In genomic region chr3:31275038-31275562, GRCh38 we compare ENCODE assay signal across 1 cellular context.
A peak's percentile ranks its signal among the peaks of the same experiment; 100 is the strongest.
TF ChIP-seq lines count a peak whose summit lies in the region.

No MANE protein-coding gene starts in this region.

TF ChIP-seq in HepG2, 621 proteins besides CTCF, POLR2A, EP300 and RAD21 (continued from another document and continues in another):
- no peak for TF ChIP-seq AKAP8 (CRISPR knock-in tag; IDR thresholded peaks at IDR 0.05)
- TF ChIP-seq KAT2B (IDR thresholded peaks at IDR 0.05; ENCODE audit: borderline replicate concordance, low read depth, low read length), result no peak
- no peak for TF ChIP-seq HNF4G (IDR thresholded peaks at IDR 0.05; ENCODE audit: borderline replicate concordance, low read depth, low read length)
- no peak for TF ChIP-seq HNF4G (CRISPR knock-in tag; IDR thresholded peaks at IDR 0.05; ENCODE audit: borderline replicate concordance, low read depth)
- 0 out of 2 replicates have a peak, but pooled peaks have one; percentile 21 for TF ChIP-seq HOMEZ (CRISPR knock-in tag; IDR thresholded peaks at IDR 0.05; ENCODE audit: low read depth)
- no peak for TF ChIP-seq ZNF616 (CRISPR knock-in tag; IDR thresholded peaks at IDR 0.05; ENCODE audit: low read depth)
- peak; percentile 59; the same call in 1 of the 2 replicates for TF ChIP-seq SALL1 (CRISPR knock-in tag; IDR thresholded peaks at IDR 0.05)
- TF ChIP-seq ETV5 (CRISPR knock-in tag; IDR thresholded peaks at IDR 0.05; ENCODE audit: borderline replicate concordance), result no peak
- TF ChIP-seq TOPORS (CRISPR knock-in tag; IDR thresholded peaks at IDR 0.05), result no peak
- no peak for TF ChIP-seq ZFP62 (CRISPR knock-in tag; IDR thresholded peaks at IDR 0.05)
- no peak for TF ChIP-seq ETV6 (CRISPR knock-in tag; conservative IDR thresholded peaks at IDR 0.05)
- TF ChIP-seq, protein P1, sequence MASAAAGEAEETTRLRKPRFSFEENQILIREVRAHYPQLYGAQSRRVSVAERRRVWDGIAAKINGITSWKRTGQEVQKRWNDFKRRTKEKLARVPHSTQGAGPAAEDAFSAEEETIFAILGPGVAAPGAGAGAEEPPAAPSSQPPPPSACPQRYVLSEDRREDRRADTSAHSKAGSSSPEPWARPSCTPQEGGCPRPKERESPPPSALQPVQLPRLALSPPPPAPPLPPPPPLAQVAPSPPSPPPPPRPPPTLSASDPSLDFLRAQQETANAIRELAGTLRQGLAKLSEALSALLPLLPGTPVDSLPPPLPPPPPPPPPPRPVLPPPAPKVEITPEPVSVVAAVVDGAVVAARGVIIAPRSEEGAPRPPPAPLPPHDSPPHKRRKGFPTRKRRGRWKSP (CRISPR knock-in tag; IDR thresholded peaks at IDR 0.05), result peak; percentile 45; the same call in 1 of the 2 replicates
- peak; percentile 48; the same call in 1 of the 2 replicates for TF ChIP-seq ISL2 (CRISPR knock-in tag; IDR thresholded peaks at IDR 0.05)
- TF ChIP-seq THAP7 (CRISPR knock-in tag; IDR thresholded peaks at IDR 0.05), result no peak
- no peak for TF ChIP-seq DMAP1 (CRISPR knock-in tag; IDR thresholded peaks at IDR 0.05)
- no peak for TF ChIP-seq ZNF576 (CRISPR knock-in tag; IDR thresholded peaks at IDR 0.05)
- TF ChIP-seq ZNF570 (CRISPR knock-in tag; IDR thresholded peaks at IDR 0.05; ENCODE audit: borderline replicate concordance), result no peak
- TF ChIP-seq ZBTB25 (CRISPR knock-in tag; IDR thresholded peaks at IDR 0.05), result peak; percentile 58; the same call in 1 of the 2 replicates
- no peak for TF ChIP-seq ZNF580 (CRISPR knock-in tag; IDR thresholded peaks at IDR 0.05; ENCODE audit: borderline replicate concordance, low read depth)
- TF ChIP-seq JUN (CRISPR knock-in tag; IDR thresholded peaks at IDR 0.05), result no peak
- TF ChIP-seq ISX (CRISPR knock-in tag; conservative IDR thresholded peaks at IDR 0.05), result no peak
- TF ChIP-seq NCOA2 (CRISPR knock-in tag; IDR thresholded peaks at IDR 0.05), result peak; percentile 77
- peak; percentile 81 for TF ChIP-seq HMG20A (CRISPR knock-in tag; IDR thresholded peaks at IDR 0.05; ENCODE audit: borderline replicate concordance)
- TF ChIP-seq ZNF652 (CRISPR knock-in tag; IDR thresholded peaks at IDR 0.05; ENCODE audit: borderline replicate concordance, low read depth), result no peak
- no peak for TF ChIP-seq ZFP91 (CRISPR knock-in tag; IDR thresholded peaks at IDR 0.05; ENCODE audit: borderline replicate concordance)
- no peak for TF ChIP-seq ZNF232 (CRISPR knock-in tag; IDR thresholded peaks at IDR 0.05; ENCODE audit: borderline replicate concordance)
- peak; percentile 54; the same call in 1 of the 2 replicates for TF ChIP-seq SOX5 (CRISPR knock-in tag; IDR thresholded peaks at IDR 0.05; ENCODE audit: borderline replicate concordance)
- TF ChIP-seq, protein P2, sequence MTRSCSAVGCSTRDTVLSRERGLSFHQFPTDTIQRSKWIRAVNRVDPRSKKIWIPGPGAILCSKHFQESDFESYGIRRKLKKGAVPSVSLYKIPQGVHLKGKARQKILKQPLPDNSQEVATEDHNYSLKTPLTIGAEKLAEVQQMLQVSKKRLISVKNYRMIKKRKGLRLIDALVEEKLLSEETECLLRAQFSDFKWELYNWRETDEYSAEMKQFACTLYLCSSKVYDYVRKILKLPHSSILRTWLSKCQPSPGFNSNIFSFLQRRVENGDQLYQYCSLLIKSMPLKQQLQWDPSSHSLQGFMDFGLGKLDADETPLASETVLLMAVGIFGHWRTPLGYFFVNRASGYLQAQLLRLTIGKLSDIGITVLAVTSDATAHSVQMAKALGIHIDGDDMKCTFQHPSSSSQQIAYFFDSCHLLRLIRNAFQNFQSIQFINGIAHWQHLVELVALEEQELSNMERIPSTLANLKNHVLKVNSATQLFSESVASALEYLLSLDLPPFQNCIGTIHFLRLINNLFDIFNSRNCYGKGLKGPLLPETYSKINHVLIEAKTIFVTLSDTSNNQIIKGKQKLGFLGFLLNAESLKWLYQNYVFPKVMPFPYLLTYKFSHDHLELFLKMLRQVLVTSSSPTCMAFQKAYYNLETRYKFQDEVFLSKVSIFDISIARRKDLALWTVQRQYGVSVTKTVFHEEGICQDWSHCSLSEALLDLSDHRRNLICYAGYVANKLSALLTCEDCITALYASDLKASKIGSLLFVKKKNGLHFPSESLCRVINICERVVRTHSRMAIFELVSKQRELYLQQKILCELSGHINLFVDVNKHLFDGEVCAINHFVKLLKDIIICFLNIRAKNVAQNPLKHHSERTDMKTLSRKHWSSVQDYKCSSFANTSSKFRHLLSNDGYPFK (CRISPR knock-in tag; IDR thresholded peaks at IDR 0.05; ENCODE audit: borderline replicate concordance), result no peak
- 0 out of 2 replicates have a peak, but pooled peaks have one; percentile 52 for TF ChIP-seq PPARG (CRISPR knock-in tag; conservative IDR thresholded peaks at IDR 0.05)
- TF ChIP-seq ZNF205 (CRISPR knock-in tag; IDR thresholded peaks at IDR 0.05), result 0 out of 2 replicates have a peak, but pooled peaks have one; percentile 22
- TF ChIP-seq, protein P3, sequence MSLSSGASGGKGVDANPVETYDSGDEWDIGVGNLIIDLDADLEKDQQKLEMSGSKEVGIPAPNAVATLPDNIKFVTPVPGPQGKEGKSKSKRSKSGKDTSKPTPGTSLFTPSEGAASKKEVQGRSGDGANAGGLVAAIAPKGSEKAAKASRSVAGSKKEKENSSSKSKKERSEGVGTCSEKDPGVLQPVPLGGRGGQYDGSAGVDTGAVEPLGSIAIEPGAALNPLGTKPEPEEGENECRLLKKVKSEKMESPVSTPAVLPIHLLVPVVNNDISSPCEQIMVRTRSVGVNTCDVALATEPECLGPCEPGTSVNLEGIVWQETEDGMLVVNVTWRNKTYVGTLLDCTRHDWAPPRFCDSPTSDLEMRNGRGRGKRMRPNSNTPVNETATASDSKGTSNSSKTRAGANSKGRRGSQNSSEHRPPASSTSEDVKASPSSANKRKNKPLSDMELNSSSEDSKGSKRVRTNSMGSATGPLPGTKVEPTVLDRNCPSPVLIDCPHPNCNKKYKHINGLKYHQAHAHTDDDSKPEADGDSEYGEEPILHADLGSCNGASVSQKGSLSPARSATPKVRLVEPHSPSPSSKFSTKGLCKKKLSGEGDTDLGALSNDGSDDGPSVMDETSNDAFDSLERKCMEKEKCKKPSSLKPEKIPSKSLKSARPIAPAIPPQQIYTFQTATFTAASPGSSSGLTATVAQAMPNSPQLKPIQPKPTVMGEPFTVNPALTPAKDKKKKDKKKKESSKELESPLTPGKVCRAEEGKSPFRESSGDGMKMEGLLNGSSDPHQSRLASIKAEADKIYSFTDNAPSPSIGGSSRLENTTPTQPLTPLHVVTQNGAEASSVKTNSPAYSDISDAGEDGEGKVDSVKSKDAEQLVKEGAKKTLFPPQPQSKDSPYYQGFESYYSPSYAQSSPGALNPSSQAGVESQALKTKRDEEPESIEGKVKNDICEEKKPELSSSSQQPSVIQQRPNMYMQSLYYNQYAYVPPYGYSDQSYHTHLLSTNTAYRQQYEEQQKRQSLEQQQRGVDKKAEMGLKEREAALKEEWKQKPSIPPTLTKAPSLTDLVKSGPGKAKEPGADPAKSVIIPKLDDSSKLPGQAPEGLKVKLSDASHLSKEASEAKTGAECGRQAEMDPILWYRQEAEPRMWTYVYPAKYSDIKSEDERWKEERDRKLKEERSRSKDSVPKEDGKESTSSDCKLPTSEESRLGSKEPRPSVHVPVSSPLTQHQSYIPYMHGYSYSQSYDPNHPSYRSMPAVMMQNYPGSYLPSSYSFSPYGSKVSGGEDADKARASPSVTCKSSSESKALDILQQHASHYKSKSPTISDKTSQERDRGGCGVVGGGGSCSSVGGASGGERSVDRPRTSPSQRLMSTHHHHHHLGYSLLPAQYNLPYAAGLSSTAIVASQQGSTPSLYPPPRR (CRISPR knock-in tag; IDR thresholded peaks at IDR 0.05; ENCODE audit: borderline replicate concordance), result no peak
- TF ChIP-seq MEF2D (CRISPR knock-in tag; IDR thresholded peaks at IDR 0.05), result no peak
- no peak for TF ChIP-seq ZNF709 (CRISPR knock-in tag; IDR thresholded peaks at IDR 0.05)
- no peak for TF ChIP-seq SOX6 (IDR thresholded peaks at IDR 0.05)
- TF ChIP-seq SOX6 (CRISPR knock-in tag; IDR thresholded peaks at IDR 0.05), result peak; percentile 80
- TF ChIP-seq CREM (IDR thresholded peaks at IDR 0.05), result peak; percentile 59
- no peak for TF ChIP-seq CREM (CRISPR knock-in tag; IDR thresholded peaks at IDR 0.05)
- TF ChIP-seq TIGD3 (CRISPR knock-in tag; IDR thresholded peaks at IDR 0.05; ENCODE audit: borderline replicate concordance), result no peak
- TF ChIP-seq SIX4 (CRISPR knock-in tag; IDR thresholded peaks at IDR 0.05), result no peak
- TF ChIP-seq, protein P4, sequence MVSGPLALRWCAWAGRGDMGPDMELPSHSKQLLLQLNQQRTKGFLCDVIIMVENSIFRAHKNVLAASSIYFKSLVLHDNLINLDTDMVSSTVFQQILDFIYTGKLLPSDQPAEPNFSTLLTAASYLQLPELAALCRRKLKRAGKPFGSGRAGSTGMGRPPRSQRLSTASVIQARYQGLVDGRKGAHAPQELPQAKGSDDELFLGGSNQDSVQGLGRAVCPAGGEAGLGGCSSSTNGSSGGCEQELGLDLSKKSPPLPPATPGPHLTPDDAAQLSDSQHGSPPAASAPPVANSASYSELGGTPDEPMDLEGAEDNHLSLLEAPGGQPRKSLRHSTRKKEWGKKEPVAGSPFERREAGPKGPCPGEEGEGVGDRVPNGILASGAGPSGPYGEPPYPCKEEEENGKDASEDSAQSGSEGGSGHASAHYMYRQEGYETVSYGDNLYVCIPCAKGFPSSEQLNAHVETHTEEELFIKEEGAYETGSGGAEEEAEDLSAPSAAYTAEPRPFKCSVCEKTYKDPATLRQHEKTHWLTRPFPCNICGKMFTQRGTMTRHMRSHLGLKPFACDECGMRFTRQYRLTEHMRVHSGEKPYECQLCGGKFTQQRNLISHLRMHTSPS (CRISPR knock-in tag; IDR thresholded peaks at IDR 0.05; ENCODE audit: low read depth), result no peak
- TF ChIP-seq DMTF1 (CRISPR knock-in tag; IDR thresholded peaks at IDR 0.05), result no peak
